18 cellular contexts compared by ENCODE assay signal in genomic region chr22:49927483-49928184, GRCh38. TPM values are rescaled to one million over a fixed set of nuclear protein-coding genes. Genes with fewer than 3 reads are reported as not detected.
A peak's percentile ranks its signal among the peaks of the same experiment; 100 is the strongest.
DNase-seq lines count a peak whose midpoint lies in the region; ATAC-seq, FAIRE-seq and TF ChIP-seq lines count a peak whose summit lies in the region.
"Had no signal": no experiment of that assay in that cellular context is flagged by ENCODE, and none has a peak within 500 bp of the region (broad histone marks: within the 10 kb centered on the region; RNA-seq: fewer than 3 reads in every experiment).

No MANE protein-coding gene starts in this region.

- no peak for TF ChIP-seq EP300 in GM12878 (IDR thresholded peaks at IDR 0.05; ENCODE audit: borderline replicate concordance in 1 of 2, control insufficient read depth in 1 of 2, low read depth in 2 of 2, low read length in 2 of 2)

- no peak overlapping the region for H2BK15ac ChIP-seq in mesendoderm (replicated peaks; ENCODE audit: low read depth)

- no peaks in the 10 kb centered on the region for H4K20me1 ChIP-seq in GM12878 (ENCODE audit: control insufficient read depth, insufficient read depth)

- peaks cover 9% of the 10 kb centered on the region for H3K36me3 Mint-ChIP-seq in activated naive CD8-positive, alpha-beta T cell
- H3K36me3 Mint-ChIP-seq in activated naive CD8-positive, alpha-beta T cell treated with anti-CD3 and anti-CD28 coated beads for 36 hours, result peaks cover 17% of the 10 kb centered on the region
- no peaks in the 10 kb centered on the region for H3K36me3 Mint-ChIP-seq in IgD-negative memory B cell
- H3K36me3 Mint-ChIP-seq in stimulated activated naive B cell treated with anti-CD40 and anti-IgM and Interleukin-4, amounts not matched to agents 10 μg/mL and 1 μg/mL and 100 μg/mL, for 72 hours, result peaks cover 29 to 40% of the 10 kb centered on the region in 2 donors

- H3K27ac Mint-ChIP-seq in activated naive CD8-positive, alpha-beta T cell, result peak overlapping the region; percentile 77
- no peak overlapping the region for H3K27ac Mint-ChIP-seq in activated naive CD8-positive, alpha-beta T cell treated with anti-CD3 and anti-CD28 coated beads for 36 hours
- H3K27ac Mint-ChIP-seq in IgD-negative memory B cell, result peak overlapping the region; percentile 81 to 97 (median 87)
- peak overlapping the region; percentile 96 for H3K27ac Mint-ChIP-seq in stimulated activated naive B cell treated with anti-CD40 and anti-IgM and Interleukin-4, amounts not matched to agents 10 μg/mL and 1 μg/mL and 100 μg/mL, for 72 hours
- H3K27ac Mint-ChIP-seq: nephron progenitor cell had no signal

- H3K9ac ChIP-seq in GM12878 (ENCODE audit: control insufficient read depth, insufficient read depth, low read length), result no peak overlapping the region
- no peak overlapping the region for H3K9ac ChIP-seq in mesendoderm (ENCODE audit: low read length)

- no peak overlapping the region for H3K18ac ChIP-seq in mesendoderm (ENCODE audit: low read length)

- H3K4me2 ChIP-seq in GM12878 (ENCODE audit: control insufficient read depth, insufficient read depth), result no peak overlapping the region
- H3K4me2 ChIP-seq in mesendoderm (ENCODE audit: low read length), result no peak overlapping the region

- H2AK5ac ChIP-seq in mesendoderm (ENCODE audit: low read length), result no peak overlapping the region

- CTCF ChIA-PET in GM12878 (lab: Yijun Ruan, JAX), result interaction anchor here (1.6 to 2.2 kb wide), 2 partner anchors 102 to 160 kb away, joined by 5 to 8 read pairs; no protein-coding TSS in a partner anchor

- RAD21 ChIA-PET in GM12878 (lab: Charles Lee; ENCODE audit: unreplicated experiment), result interaction anchor here (1.1 to 1.3 kb wide), 2 partner anchors 103 to 160 kb away, joined by 3 to 4 read pairs; no protein-coding TSS in a partner anchor

- no peak overlapping the region for H3K27ac ChIP-seq in GM12878 (ENCODE audit: control insufficient read depth, insufficient read depth)
- no peak overlapping the region for H3K27ac ChIP-seq in mesendoderm (ENCODE audit: low read depth, low read length)
- H3K27ac ChIP-seq: colonic mucosa, Peyer's patch, thyroid gland had no signal

- H3K23ac ChIP-seq in mesendoderm (ENCODE audit: low read length), result no peak overlapping the region

- H3K27me3 ChIP-seq in GM12878 (replicated peaks in 1 of 2; ENCODE audit: control insufficient read depth in 2 of 2, insufficient read depth in 2 of 2, low read length in 1 of 2), result no peaks in the 10 kb centered on the region
- H3K27me3 ChIP-seq in mesendoderm (ENCODE audit: insufficient read depth, low read length, poor library complexity), result no peaks in the 10 kb centered on the region
- H3K27me3 ChIP-seq: colonic mucosa, Peyer's patch, thyroid gland had no signal

- TF ChIP-seq RAD21 in GM12878 (IDR thresholded peaks at IDR 0.05; ENCODE audit: insufficient read depth, low read depth, low read length), result no peak

- peak; percentile 12; the same call in 1 of the 2 replicates for TF ChIP-seq POLR2A in GM12878 (IDR thresholded peaks at IDR 0.05; ENCODE audit: low read depth, low read length)

- no peak overlapping the region for H4K5ac ChIP-seq in mesendoderm (ENCODE audit: low read length)

- H2AFZ ChIP-seq in GM12878 (ENCODE audit: control insufficient read depth, low read depth, low read length), result no peak overlapping the region

- H3K79me2 ChIP-seq in GM12878 (ENCODE audit: control insufficient read depth, insufficient read depth, low read length) (no peaks in the 10 kb centered on the region; the same call in 1 of the 2 replicates), mesendoderm (ENCODE audit: control insufficient read depth, insufficient read depth, low read length) (no peaks in the 10 kb centered on the region)

- H3K4me1 Mint-ChIP-seq in activated naive CD8-positive, alpha-beta T cell (ENCODE audit: low read depth), result peaks cover 44% of the 10 kb centered on the region
- peaks cover 35% of the 10 kb centered on the region for H3K4me1 Mint-ChIP-seq in activated naive CD8-positive, alpha-beta T cell treated with anti-CD3 and anti-CD28 coated beads for 36 hours
- H3K4me1 Mint-ChIP-seq in IgD-negative memory B cell, result peaks cover 29 to 50% (median 38%) of the 10 kb centered on the region in 3 donors
- peaks cover 58 to 77% of the 10 kb centered on the region in 2 donors for H3K4me1 Mint-ChIP-seq in stimulated activated naive B cell treated with anti-CD40 and anti-IgM and Interleukin-4, amounts not matched to agents 10 μg/mL and 1 μg/mL and 100 μg/mL, for 72 hours

- H2BK120ac ChIP-seq in mesendoderm (ENCODE audit: low read depth, low read length), result no peak overlapping the region

- 94% methylated on average over 24 of the region's 26 CpGs for WGBS in GM12878 (ENCODE audit: insufficient coverage, insufficient replicate concordance, low lambda C conversion rate, missing lambda C conversion rate)
- no CpG with 5 or more reads among the region's 26 CpGs for WGBS in mesendoderm (ENCODE audit: extremely low coverage, insufficient coverage, low lambda C conversion rate)

- peaks cover 0 to 2% of the 10 kb centered on the region in 2 experiments; a peak in 3 of 4 replicates for H3K36me3 ChIP-seq in GM12878 (ENCODE audit: control insufficient read depth in 2 of 2, insufficient read depth in 2 of 2, low read length in 1 of 2)
- H3K36me3 ChIP-seq in mesendoderm (ENCODE audit: control insufficient read depth, insufficient read depth, low read length), result no peaks in the 10 kb centered on the region
- H3K36me3 ChIP-seq: colonic mucosa had no signal

- H4K8ac ChIP-seq in mesendoderm (ENCODE audit: low read depth, low read length), result no peak overlapping the region

- H3K56ac ChIP-seq in mesendoderm (ENCODE audit: low read length), result no peak overlapping the region

- intact Hi-C loops in GM12878 (cut with micrococcal nuclease; ENCODE audit: unreplicated experiment), result no loop called here

- ATAC-seq in GM12878, result no peak
- ATAC-seq in stimulated activated naive B cell treated with anti-CD40 and anti-IgM and Interleukin-4, amounts not matched to agents 10 μg/mL and 1 μg/mL and 100 μg/mL, for 72 hours (replicated peaks), result no peak

- no peaks in the 10 kb centered on the region for H3K9me3 ChIP-seq in GM12878 (replicated peaks; ENCODE audit: control insufficient read depth, insufficient read depth, low read length)
- H3K9me3 ChIP-seq: colonic mucosa, Peyer's patch, thyroid gland had no signal

- no peak overlapping the region for H3K4me3 ChIP-seq in GM12878
- H3K4me3 ChIP-seq in mesendoderm (ENCODE audit: low read length), result no peak overlapping the region
- H3K4me3 ChIP-seq: colonic mucosa, Peyer's patch, thyroid gland had no signal

- no TSS peak for BruUV-seq in GM12878 (replicated peaks; lab: Mats Ljungman, UMichigan)

- in situ Hi-C loops in GM12878 (cut with MboI), result no loop called here

- peaks cover 56% of the 10 kb centered on the region for H3K4me1 ChIP-seq in GM12878 (ENCODE audit: control insufficient read depth, insufficient read depth, low read length)
- no peaks in the 10 kb centered on the region for H3K4me1 ChIP-seq in mesendoderm (ENCODE audit: control insufficient read depth, low read depth, low read length)

- no peaks in the 10 kb centered on the region for H3K27me3 Mint-ChIP-seq in activated naive CD8-positive, alpha-beta T cell
- no peaks in the 10 kb centered on the region for H3K27me3 Mint-ChIP-seq in activated naive CD8-positive, alpha-beta T cell treated with anti-CD3 and anti-CD28 coated beads for 36 hours
- H3K27me3 Mint-ChIP-seq in IgD-negative memory B cell, result no peaks in the 10 kb centered on the region
- H3K27me3 Mint-ChIP-seq in stimulated activated naive B cell treated with anti-CD40 and anti-IgM and Interleukin-4, amounts not matched to agents 10 μg/mL and 1 μg/mL and 100 μg/mL, for 72 hours, result no peaks in the 10 kb centered on the region

- H2BK5ac ChIP-seq in mesendoderm (ENCODE audit: low read length), result no peak overlapping the region

- SMC1A ChIA-PET in GM12878 (lab: Charles Lee; ENCODE audit: uncharacterized antibody, unreplicated experiment), result interaction anchor here (0.7 to 1.0 kb wide), 2 partner anchors 103 to 160 kb away, joined by 3 read pairs; no protein-coding TSS in a partner anchor

- no peak for TF ChIP-seq CTCF in GM12878 (IDR thresholded peaks at IDR 0.05 in 2 of 3, conservative IDR thresholded peaks at IDR 0.05 in 1 of 3; ENCODE audit: control insufficient read depth in 2 of 3, extremely low read depth in 1 of 3, insufficient read depth in 1 of 3, low read depth in 3 of 3, low read length in 3 of 3)

- FAIRE-seq in GM12878 (lab: Jason Lieb, UNC), result no peak

- H3K79me1 ChIP-seq in mesendoderm (ENCODE audit: low read length), result no peaks in the 10 kb centered on the region

- POLR2A ChIA-PET in GM12878 (lab: Charles Lee), result interaction anchor here (0.6 to 2.2 kb wide), 3 partner anchors 11 to 52 kb away, joined by 3 to 5 read pairs (median 3); no protein-coding TSS in a partner anchor

- no peaks in the 10 kb centered on the region for H3K9me3 Mint-ChIP-seq in activated naive CD8-positive, alpha-beta T cell (ENCODE audit: low read depth)
- H3K9me3 Mint-ChIP-seq in activated naive CD8-positive, alpha-beta T cell treated with anti-CD3 and anti-CD28 coated beads for 36 hours, result no peaks in the 10 kb centered on the region
- no peaks in the 10 kb centered on the region for H3K9me3 Mint-ChIP-seq in IgD-negative memory B cell
- no peaks in the 10 kb centered on the region for H3K9me3 Mint-ChIP-seq in stimulated activated naive B cell treated with anti-CD40 and anti-IgM and Interleukin-4, amounts not matched to agents 10 μg/mL and 1 μg/mL and 100 μg/mL, for 72 hours
- H3K9me3 Mint-ChIP-seq: nephron progenitor cell had no signal

- H3K4me3 Mint-ChIP-seq in activated naive CD8-positive, alpha-beta T cell, result peak overlapping the region; percentile 64
- no peak overlapping the region for H3K4me3 Mint-ChIP-seq in activated naive CD8-positive, alpha-beta T cell treated with anti-CD3 and anti-CD28 coated beads for 36 hours
- peak overlapping the region in 3 of 4 donors; percentile 55 to 66 (median 62) for H3K4me3 Mint-ChIP-seq in IgD-negative memory B cell
- peak overlapping the region in 1 of 2 donors; percentile 50 for H3K4me3 Mint-ChIP-seq in stimulated activated naive B cell treated with anti-CD40 and anti-IgM and Interleukin-4, amounts not matched to agents 10 μg/mL and 1 μg/mL and 100 μg/mL, for 72 hours
- H3K4me3 Mint-ChIP-seq: nephron progenitor cell had no signal

- DNase-seq in activated naive CD8-positive, alpha-beta T cell treated with anti-CD3 and anti-CD28 coated beads for 36 hours, result no peak
- no peak for DNase-seq in GM12878 (ENCODE audit: low read depth, low spot score)
- no peak for DNase-seq in stimulated activated naive B cell treated with anti-CD40 and anti-IgM and Interleukin-4, amounts not matched to agents 10 μg/mL and 1 μg/mL and 100 μg/mL, for 72 hours
- no peak for DNase-seq in mesendoderm
- DNase-seq in UCSD-AML1 (lab: John Stamatoyannopoulos, UW; ENCODE audit: unreplicated experiment), result no peak
- DNase-seq: activated CD4-positive, CD25-positive, alpha-beta regulatory T cell treated with anti-CD3 and anti-CD28 coated beads, Interleukin-2, amount 50 U/mL, for 72 hours; colonic mucosa; EL; NCI-H1105 treated with DMSO at 0.1 percent for 48 hours; NCI-H2081 treated with DMSO at 0.1 percent for 48 hours; NCI-H446 treated with DMSO at 0.1 percent for 48 hours; nephron progenitor cell; Peyer's patch; stimulated activated naive CD4-positive, alpha-beta T cell treated with Interleukin-2 at 50 U/mL for 16 hours; T1000; thyroid gland had no signal

- no peak overlapping the region for H3K4ac ChIP-seq in mesendoderm (ENCODE audit: low read depth, low read length)

RNA-seq across cellular contexts. Expression of gene CRELD2, which starts 9.2 kb away (rescaled TPM):
- 10 to 100 TPM; 32.6 to 34.8 TPM for total RNA-seq in activated naive CD8-positive, alpha-beta T cell treated with anti-CD3 and anti-CD28 coated beads for 36 hours
- polyA plus RNA-seq in IgD-negative memory B cell (29.7 TPM), GM12878 (2011; rRNA removed) (8.4 and 14.0 TPM in 2 replicates), GM12878 (2014; fragmentation: Illumina TruSeq; extraction: Trizol) (3.2 and 11.9 TPM in 2 replicates), GM12878 (2014; fragmentation: Nextera tagmentation; extraction: Ambion mirVana) (10 to 100 TPM in 1 of 2 experiments, 1 to 10 TPM in 1; 9.4 to 15.0 TPM), GM12878 (2014; rRNA removed) (35.7 and 45.0 TPM in 2 replicates), GM12878 (2016; fragmentation: Nextera tagmentation; extraction: Ambion mirVana) (100 to 1,000 TPM in 1 of 2 experiments, 10 to 100 TPM in 1; 97.0 to 111 TPM)
- 19.9 and 22.8 TPM in 2 replicates for total RNA-seq in GM12878 (2013; cell fraction: nucleolus; rRNA removed)
- total RNA-seq in GM12878 (2014; rRNA removed) (37.9 and 49.5 TPM in 2 replicates), GM12878 (2014; rRNA removed; fragmentation: Illumina TruSeq; extraction: Trizol) (16.1 and 16.5 TPM in 2 replicates), GM12878 (2021) (40.6 and 48.1 TPM in 2 replicates)
- 17.3 TPM for polyA plus RNA-seq in GM12878 (2011; ENCODE audit: low read depth)
- 22.4 and 29.3 TPM in 2 replicates for polyA plus RNA-seq in GM12878 (2011; cell fraction: cytosol; rRNA removed)
- polyA plus RNA-seq in GM12878 (2011; cell fraction: nucleus; rRNA removed), result 40.8 and 53.1 TPM in 2 replicates
- 33.5 and 34.5 TPM in 2 replicates for polyA plus RNA-seq in GM12878 (2012)
- polyA minus RNA-seq in GM12878 (2011; rRNA and poly(A)+ RNA removed), result 5.8 and 7.4 TPM in 2 replicates
- polyA minus RNA-seq in GM12878 (2011; cell fraction: cytosol; rRNA and poly(A)+ RNA removed), result 5.6 TPM in 2 replicates
- 5.1 and 8.7 TPM in 2 replicates for polyA minus RNA-seq in GM12878 (2011; cell fraction: nucleus; rRNA and poly(A)+ RNA removed)
- polyA plus RNA-seq in mesendoderm (2013, experiment 1 of 2), result 18.7 TPM
- 18.4 TPM for polyA plus RNA-seq in mesendoderm (2013, experiment 2 of 2)

RNA-seq across cellular contexts. Expression of gene ALG12, which starts 9.4 kb away (rescaled TPM):
- total RNA-seq in activated naive CD8-positive, alpha-beta T cell treated with anti-CD3 and anti-CD28 coated beads for 36 hours, result 10 to 100 TPM; 14.5 to 15.2 TPM
- polyA plus RNA-seq in IgD-negative memory B cell (13.4 TPM), GM12878 (2011; rRNA removed) (2.2 and 5.2 TPM in 2 replicates), GM12878 (2014; fragmentation: Illumina TruSeq; extraction: Trizol) (0.79 and 4.3 TPM in 2 replicates), GM12878 (2014; fragmentation: Nextera tagmentation; extraction: Ambion mirVana) (under 1 TPM; 0.22 to 0.37 TPM), GM12878 (2014; rRNA removed) (8.0 and 9.7 TPM in 2 replicates), GM12878 (2016; fragmentation: Nextera tagmentation; extraction: Ambion mirVana) (10 to 100 TPM; 17.9 to 23.4 TPM)
- total RNA-seq in GM12878 (2013; cell fraction: nucleolus; rRNA removed), result 43.7 and 49.4 TPM in 2 replicates
- total RNA-seq in GM12878 (2014; rRNA removed) (9.8 and 10.5 TPM in 2 replicates), GM12878 (2014; rRNA removed; fragmentation: Illumina TruSeq; extraction: Trizol) (3.3 and 3.7 TPM in 2 replicates), GM12878 (2021) (15.8 and 16.6 TPM in 2 replicates)
- 4.7 TPM for polyA plus RNA-seq in GM12878 (2011; ENCODE audit: low read depth)
- polyA plus RNA-seq in GM12878 (2011; cell fraction: cytosol; rRNA removed), result 7.2 and 10.1 TPM in 2 replicates
- polyA plus RNA-seq in GM12878 (2011; cell fraction: nucleus; rRNA removed), result 18.2 and 19.7 TPM in 2 replicates
- polyA plus RNA-seq in GM12878 (2012), result 12.4 and 15.1 TPM in 2 replicates
- 6.0 and 20.6 TPM in 2 replicates for polyA minus RNA-seq in GM12878 (2011; rRNA and poly(A)+ RNA removed)
- 3.6 and 4.7 TPM in 2 replicates for polyA minus RNA-seq in GM12878 (2011; cell fraction: cytosol; rRNA and poly(A)+ RNA removed)
- polyA minus RNA-seq in GM12878 (2011; cell fraction: nucleus; rRNA and poly(A)+ RNA removed), result 3.4 and 4.7 TPM in 2 replicates
- polyA plus RNA-seq in mesendoderm (2013, experiment 1 of 2), result 11.0 TPM
- 11.4 TPM for polyA plus RNA-seq in mesendoderm (2013, experiment 2 of 2)

RNA-seq across cellular contexts. Expression of gene PIM3, which starts 32.9 kb away (rescaled TPM):
- 100 to 1,000 TPM; 134 to 137 TPM for total RNA-seq in activated naive CD8-positive, alpha-beta T cell treated with anti-CD3 and anti-CD28 coated beads for 36 hours
- polyA plus RNA-seq in IgD-negative memory B cell (47.1 TPM), GM12878 (2011; rRNA removed) (8.6 and 12.4 TPM in 2 replicates), GM12878 (2014; fragmentation: Illumina TruSeq; extraction: Trizol) (2.2 and 6.2 TPM in 2 replicates), GM12878 (2014; fragmentation: Nextera tagmentation; extraction: Ambion mirVana) (1 to 10 TPM in 1 of 2 experiments, under 1 TPM in 1; 0.31 to 1.5 TPM), GM12878 (2014; rRNA removed) (57.0 and 57.8 TPM in 2 replicates), GM12878 (2016; fragmentation: Nextera tagmentation; extraction: Ambion mirVana) (10 to 100 TPM; 12.4 to 34.3 TPM)
- total RNA-seq in GM12878 (2013; cell fraction: nucleolus; rRNA removed), result 27.8 and 36.0 TPM in 2 replicates
- total RNA-seq in GM12878 (2014; rRNA removed) (44.7 and 51.8 TPM in 2 replicates), GM12878 (2014; rRNA removed; fragmentation: Illumina TruSeq; extraction: Trizol) (11.0 and 11.9 TPM in 2 replicates), GM12878 (2021) (59.5 and 60.8 TPM in 2 replicates)
- 6.5 TPM for polyA plus RNA-seq in GM12878 (2011; ENCODE audit: low read depth)
- 31.3 and 38.2 TPM in 2 replicates for polyA plus RNA-seq in GM12878 (2011; cell fraction: cytosol; rRNA removed)
- 84.4 and 94.5 TPM in 2 replicates for polyA plus RNA-seq in GM12878 (2011; cell fraction: nucleus; rRNA removed)
- 30.9 and 46.0 TPM in 2 replicates for polyA plus RNA-seq in GM12878 (2012)
- polyA minus RNA-seq in GM12878 (2011; rRNA and poly(A)+ RNA removed), result 3.9 and 14.1 TPM in 2 replicates
- 14.2 and 18.4 TPM in 2 replicates for polyA minus RNA-seq in GM12878 (2011; cell fraction: cytosol; rRNA and poly(A)+ RNA removed)
- polyA minus RNA-seq in GM12878 (2011; cell fraction: nucleus; rRNA and poly(A)+ RNA removed), result 22.6 and 39.2 TPM in 2 replicates
- 14.0 TPM for polyA plus RNA-seq in mesendoderm (2013, experiment 1 of 2)
- 14.1 TPM for polyA plus RNA-seq in mesendoderm (2013, experiment 2 of 2)
